In genomic region chr16:11546522-11547485, GRCh38 we compare ENCODE assay signal across 13 cellular contexts. TPM values are rescaled to one million over a fixed set of nuclear protein-coding genes. Genes with fewer than 3 reads are reported as not detected.
DNase-seq lines count a peak whose midpoint lies in the region; ATAC-seq, FAIRE-seq and TF ChIP-seq lines count a peak whose summit lies in the region.
"Had no signal": no experiment of that assay in that cellular context is flagged by ENCODE, and none has a peak within 500 bp of the region (broad histone marks: within the 10 kb centered on the region; RNA-seq: fewer than 3 reads in every experiment).

No MANE protein-coding gene starts in this region.

- H3K4me2 ChIP-seq in A549, result peak overlapping the region; percentile 35

- TF ChIP-seq POLR2A in A549 (IDR thresholded peaks at IDR 0.05; ENCODE audit: low read length), result no peak

- DNase-seq in A549 (ENCODE audit: low read depth in 1 of 2, low spot score in 1 of 2) (peak in 1 of 2 experiments; percentile 36), H4 (ENCODE audit: low spot score) (peak; percentile 52), choroid plexus epithelial cell (ENCODE audit: low read depth) (peak; percentile 61), NCI-H510A treated with DMSO at 0.1 percent for 48 hours (lab: John Stamatoyannopoulos, UW) (no peak), NCI-H1436 treated with DMSO at 0.1 percent for 48 hours (lab: John Stamatoyannopoulos, UW) (no peak)
- no peak for DNase-seq in NK-92 treated with Interleukin-12 subunit alpha and Interleukin-12 subunit beta, amount 100 ng/mL, for 24 hours (lab: John Stamatoyannopoulos, UW)
- DNase-seq: activated CD4-positive, CD25-positive, alpha-beta regulatory T cell treated with anti-CD3 and anti-CD28 coated beads, Interleukin-2, amount 50 U/mL, for 72 hours; activated naive CD4-positive, alpha-beta T cell treated with anti-CD3 and anti-CD28 coated beads, Interleukin-2, amount 10 ng/mL, durations not matched to agents 7 days and 5 days; MV-4-11; stimulated activated naive CD4-positive, alpha-beta T cell treated with Interleukin-2 at 50 U/mL for 16 hours had no signal

- H3K4me3 ChIP-seq in A549, result no peak overlapping the region
- no peak overlapping the region for H3K4me3 ChIP-seq in choroid plexus epithelial cell (ENCODE audit: low read depth, low read length)
- H3K4me3 ChIP-seq in muscle layer of duodenum (ENCODE audit: low read depth in 1 of 2, low read length in 2 of 2), result no peak overlapping the region
- H3K4me3 ChIP-seq: lung had no signal

- WGBS in A549 (ENCODE audit: missing lambda C conversion rate), result 68% methylated on average over 12 of the region's 12 CpGs

- H3K4me1 ChIP-seq in A549, result peaks cover 23% of the 10 kb centered on the region
- H3K4me1 ChIP-seq in muscle layer of duodenum (ENCODE audit: control insufficient read depth in 1 of 2, insufficient read depth in 2 of 2, low read length in 2 of 2), result peaks cover 0 to 4% of the 10 kb centered on the region in 2 donors

- POLR2A ChIA-PET in A549 (lab: Yijun Ruan, JAX), result no interaction called here

- no peak for TF ChIP-seq RAD21 in A549 (conservative IDR thresholded peaks at IDR 0.05 in 1 of 2, IDR thresholded peaks at IDR 0.05 in 1 of 2)

- TF ChIP-seq CTCF in A549 (IDR thresholded peaks at IDR 0.05), result no peak
- no peak for TF ChIP-seq CTCF in choroid plexus epithelial cell (conservative IDR thresholded peaks at IDR 0.05; ENCODE audit: low read depth, low read length)

- no peak for ATAC-seq in A549
- ATAC-seq in HG03175 (IDR thresholded peaks at IDR 0.05; ENCODE audit: unreplicated experiment), result no peak

- no peak for FAIRE-seq in A549 (lab: Jason Lieb, UNC)

- H3K9me3 ChIP-seq in A549 (peaks cover 8% of the 10 kb centered on the region; the same call in 1 of the 3 replicates), muscle layer of duodenum (ENCODE audit: control insufficient read depth in 1 of 2, low read length in 2 of 2) (peaks cover 0 to 3% of the 10 kb centered on the region in 2 donors)

- H3K27me3 ChIP-seq in muscle layer of duodenum (ENCODE audit: low read depth, low read length), result no peaks in the 10 kb centered on the region

- CTCF ChIA-PET in A549 (lab: Yijun Ruan, JAX), result interaction anchor here (0.6 to 1.0 kb wide), 3 partner anchors 8 to 306 kb away, joined by 3 to 4 read pairs (median 3); no protein-coding TSS in a partner anchor

- no peak for TF ChIP-seq EP300 in A549 (IDR thresholded peaks at IDR 0.05)

- peak overlapping the region; percentile 50 to 70 for H3K27ac ChIP-seq in A549
- H3K27ac ChIP-seq in muscle layer of duodenum (ENCODE audit: low read length), result peak overlapping the region; percentile 65

- H3K36me3 ChIP-seq in muscle layer of duodenum (ENCODE audit: control insufficient read depth in 1 of 2, insufficient read depth in 2 of 2, low read length in 2 of 2), result peaks cover 29 to 32% of the 10 kb centered on the region in 2 donors

TF ChIP-seq in A549, 52 proteins besides CTCF, POLR2A, EP300 and RAD21:
- TF ChIP-seq FOSL2 (IDR thresholded peaks at IDR 0.05) (no peak), FOSL2 (CRISPR knock-in tag; IDR thresholded peaks at IDR 0.05) (peak; percentile 37), EHMT2 (IDR thresholded peaks at IDR 0.05; ENCODE audit: low read depth) (no peak)

RNA-seq across cellular contexts. Expression of gene LITAF, which starts 39.9 kb away (rescaled TPM):
- polyA plus RNA-seq in A549 (2011; rRNA removed) (197 and 216 TPM in 2 replicates), A549 (2017; fragmentation: RNase III; extraction: RNeasy Plus Mini Kit Qiagen cat#74134 plus additional on column Dnase treatment) (197 to 227 TPM (median 218 TPM) in 3 replicates)
- 250 and 441 TPM in 2 replicates for polyA plus RNA-seq in A549 (2012; cell fraction: cytosol; rRNA removed)
- 173 and 229 TPM in 2 replicates for polyA plus RNA-seq in A549 (2012; cell fraction: nucleus; rRNA removed)
- polyA minus RNA-seq in A549 (2011; rRNA and poly(A)+ RNA removed), result 215 and 242 TPM in 2 replicates
- 98.1 and 120 TPM in 2 replicates for total RNA-seq in H4 (2014; rRNA removed; shearing (Covaris generic))

Comparison
In these comparisons a context has a peak if more than half of its experiments do, and no peak if none do; other contexts are left out.
1. DNase-seq: peak in H4 (single experiment) and choroid plexus epithelial cell (single experiment); none in NK-92 treated with Interleukin-12 subunit alpha and Interleukin-12 subunit beta, amount 100 ng/mL, for 24 hours (single experiment), NCI-H510A treated with DMSO at 0.1 percent for 48 hours (single experiment) and NCI-H1436 treated with DMSO at 0.1 percent for 48 hours (single experiment).